ENCODE assay signal across 17 cellular contexts in genomic region chr2:26534865-26535662, GRCh38.
"Had no signal": no experiment of that assay in that cellular context is flagged by ENCODE, and none has a peak within 500 bp of the region (broad histone marks: within the 10 kb centered on the region; RNA-seq: fewer than 3 reads in every experiment).

No MANE protein-coding gene starts in this region.

- H3K36me3 Mint-ChIP-seq: activated naive CD8-positive, alpha-beta T cell treated with anti-CD3 and anti-CD28 coated beads, Interleukin-2, amount 10 ng/mL, durations not matched to agents 7 days and 5 days; brain; naive thymus-derived CD4-positive, alpha-beta T cell had no signal

- H3K4me1 Mint-ChIP-seq: activated naive CD8-positive, alpha-beta T cell treated with anti-CD3 and anti-CD28 coated beads, Interleukin-2, amount 10 ng/mL, durations not matched to agents 7 days and 5 days; central memory CD8-positive, alpha-beta T cell; naive thymus-derived CD4-positive, alpha-beta T cell had no signal

- H3K27ac Mint-ChIP-seq: activated naive CD8-positive, alpha-beta T cell treated with anti-CD3 and anti-CD28 coated beads, Interleukin-2, amount 10 ng/mL, durations not matched to agents 7 days and 5 days; activated T-cell treated with anti-CD3 and anti-CD28 coated beads, Interleukin-2, amount 50 U/mL, for 72 hours had no signal

- DNase-seq: activated CD4-positive, alpha-beta T cell treated with anti-CD3 and anti-CD28 coated beads, Interleukin-2, amount 50 U/mL, for 1 hour; activated CD8-positive, alpha-beta memory T cell treated with anti-CD3 and anti-CD28 coated beads, Interleukin-2, amount 50 U/mL, for 4 hours; activated T-cell treated with anti-CD3 and anti-CD28 coated beads, Interleukin-2, amount 50 U/mL, for 72 hours; heart right ventricle; kidney glomerular epithelial cell; mesenchymal stem cell; naive thymus-derived CD4-positive, alpha-beta T cell; nucleus accumbens; stimulated activated CD4-positive, alpha-beta T cell treated with anti-CD3 and anti-CD28 coated beads, Interleukin-2, amount 100 ng/mL, for 48 hours; stomach had no signal

- H3K4me1 ChIP-seq: esophagus muscularis mucosa, gastroesophageal sphincter, stomach had no signal

- H3K27ac ChIP-seq: coronary artery, esophagus muscularis mucosa, gastroesophageal sphincter, heart right ventricle, stomach, thoracic aorta had no signal

- H3K36me3 ChIP-seq: esophagus muscularis mucosa, gastroesophageal sphincter, heart right ventricle, stomach, thoracic aorta had no signal

- H3K4me3 ChIP-seq: coronary artery, esophagus muscularis mucosa, gastroesophageal sphincter, heart right ventricle, stomach, thoracic aorta had no signal

- H3K9me3 ChIP-seq: esophagus muscularis mucosa, gastroesophageal sphincter, heart right ventricle, stomach, thoracic aorta had no signal

- H3K9me3 Mint-ChIP-seq: activated naive CD8-positive, alpha-beta T cell treated with anti-CD3 and anti-CD28 coated beads, Interleukin-2, amount 10 ng/mL, durations not matched to agents 7 days and 5 days; activated T-cell treated with anti-CD3 and anti-CD28 coated beads, Interleukin-2, amount 50 U/mL, for 72 hours; brain; central memory CD8-positive, alpha-beta T cell had no signal

- H3K27me3 Mint-ChIP-seq: activated naive CD8-positive, alpha-beta T cell treated with anti-CD3 and anti-CD28 coated beads, Interleukin-2, amount 10 ng/mL, durations not matched to agents 7 days and 5 days; brain had no signal

- H3K4me3 Mint-ChIP-seq: activated naive CD8-positive, alpha-beta T cell treated with anti-CD3 and anti-CD28 coated beads, Interleukin-2, amount 10 ng/mL, durations not matched to agents 7 days and 5 days; activated T-cell treated with anti-CD3 and anti-CD28 coated beads, Interleukin-2, amount 50 U/mL, for 72 hours; brain; central memory CD8-positive, alpha-beta T cell; naive thymus-derived CD4-positive, alpha-beta T cell had no signal
